8 cellular contexts compared by ENCODE assay signal in genomic region chr6:21597706-21598273, GRCh38. TPM values are rescaled to one million over a fixed set of nuclear protein-coding genes. Genes with fewer than 3 reads are reported as not detected.
DNase-seq lines count a peak whose midpoint lies in the region; ATAC-seq and TF ChIP-seq lines count a peak whose summit lies in the region.

No MANE protein-coding gene starts in this region.

- TF ChIP-seq CTCF in GM12865 (IDR thresholded peaks at IDR 0.05; ENCODE audit: insufficient read depth, low read depth, low read length, missing control alignments) (no peak), foreskin fibroblast (IDR thresholded peaks at IDR 0.05; ENCODE audit: low read depth, low read length) (no peak), GM10266 (IDR thresholded peaks at IDR 0.05; ENCODE audit: control insufficient read depth, insufficient read depth, low read depth, missing control alignments) (no peak)

- ATAC-seq in GM18498 (IDR thresholded peaks at IDR 0.05; ENCODE audit: unreplicated experiment): no peak

- H3K27ac ChIP-seq in SJCRH30: peak overlapping the region; percentile 91; the same call in 1 of the 2 replicates
- H3K27ac ChIP-seq in rectal smooth muscle tissue (ENCODE audit: low read depth, low read length): peak overlapping the region; percentile 29

- no peak overlapping the region for H3K9ac ChIP-seq in rectal smooth muscle tissue (ENCODE audit: low read length)

- H3K4me1 ChIP-seq in SJCRH30: peaks cover 4% of the 10 kb centered on the region; the same call in 1 of the 2 replicates
- peaks cover 3% of the 10 kb centered on the region for H3K4me1 ChIP-seq in rectal smooth muscle tissue (ENCODE audit: control insufficient read depth, insufficient read depth, low read length)

- H3K36me3 ChIP-seq in SJCRH30: peaks cover 43% of the 10 kb centered on the region
- H3K36me3 ChIP-seq in rectal smooth muscle tissue (ENCODE audit: control insufficient read depth, insufficient read depth, low read length): no peaks in the 10 kb centered on the region

- peak; percentile 42 for DNase-seq in GM12865 (ENCODE audit: low read depth)
- peak; percentile 16 to 37 for DNase-seq in SJCRH30
- peak; percentile 10 to 51 for DNase-seq in foreskin fibroblast
- no peak for DNase-seq in stimulated activated CD4-positive, alpha-beta T cell treated with anti-CD3 and anti-CD28 coated beads, Interleukin-2, amount 100 ng/mL, for 24 hours
- DNase-seq in GM10266 (ENCODE audit: extremely low spot score): no peak
- DNase-seq in NCI-H2107 treated with DMSO at 0.1 percent for 48 hours (lab: John Stamatoyannopoulos, UW; ENCODE audit: unreplicated experiment): no peak

- no peaks in the 10 kb centered on the region for H3K9me3 ChIP-seq in SJCRH30 (replicated peaks)

- peak overlapping the region; percentile 80 for H3K4me3 ChIP-seq in GM12865 (ENCODE audit: low read depth, low read length)
- peak overlapping the region; percentile 94 for H3K4me3 ChIP-seq in SJCRH30
- H3K4me3 ChIP-seq in foreskin fibroblast (ENCODE audit: low read depth in 1 of 2, low read length in 2 of 2): peak overlapping the region; percentile 86 to 89
- H3K4me3 ChIP-seq in rectal smooth muscle tissue (ENCODE audit: low read length): peak overlapping the region; percentile 86

- H3K27me3 ChIP-seq in SJCRH30: no peaks in the 10 kb centered on the region
- H3K27me3 ChIP-seq in rectal smooth muscle tissue (ENCODE audit: control insufficient read depth, insufficient read depth, low read length): no peaks in the 10 kb centered on the region

RNA-seq across cellular contexts. Expression of gene SOX4, which starts 4.2 kb away (rescaled TPM):
- 33.9 and 37.2 TPM in 2 replicates for total RNA-seq in SJCRH30 (2014; rRNA removed; shearing (Covaris generic))

Comparison
In these comparisons a context has a peak if more than half of its experiments do, and no peak if none do; other contexts are left out.
1. DNase-seq: peak in GM12865 (single experiment), SJCRH30 (2 of 2) and foreskin fibroblast (2 of 2); none in stimulated activated CD4-positive, alpha-beta T cell treated with anti-CD3 and anti-CD28 coated beads, Interleukin-2, amount 100 ng/mL, for 24 hours (0 of 2), GM10266 (single experiment) and NCI-H2107 treated with DMSO at 0.1 percent for 48 hours (single experiment).
2. Peak in every context shown above with its lines, with median percentiles within 50 percentile points of each other: H3K4me3 ChIP-seq.